In the genomic region with DNA sequence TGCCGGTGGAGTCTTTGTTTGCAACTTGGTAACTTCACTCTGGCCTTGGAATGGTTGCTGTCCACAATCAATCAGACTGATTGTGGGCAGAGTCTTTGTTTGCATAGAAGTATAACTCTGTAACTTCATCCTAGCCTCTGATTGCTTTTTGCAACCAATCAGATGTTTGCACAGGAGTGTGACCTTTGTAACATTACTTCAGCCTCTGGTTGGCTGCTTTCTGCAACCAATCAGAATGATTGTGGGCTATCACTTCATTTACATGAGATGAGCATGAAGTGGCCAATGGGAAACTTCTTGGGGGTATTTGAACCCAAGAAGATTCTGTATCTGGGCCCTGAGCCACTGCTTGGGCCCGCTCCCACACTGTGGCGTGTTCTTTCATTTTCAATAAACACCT, we compare ENCODE assay signal across 15 cellular contexts.
DNase-seq lines count a peak whose midpoint lies in the region; ATAC-seq and TF ChIP-seq lines count a peak whose summit lies in the region.
"Had no signal": no experiment of that assay in that cellular context is flagged by ENCODE, and none has a peak within 500 bp of the region (broad histone marks: within the 10 kb centered on the region; RNA-seq: fewer than 3 reads in every experiment).

No MANE protein-coding gene starts in this region.

- peak; percentile 35 for ATAC-seq in left lobe of liver
- ATAC-seq in naive thymus-derived CD4-positive, alpha-beta T cell = no peak
- ATAC-seq in T-cell (replicated peaks in 1 of 4) = no peak
- ATAC-seq: GM12878, HCT116 had no signal

- H3K27me3 ChIP-seq in Loucy (ENCODE audit: insufficient read depth, low read length, poor library complexity, severe bottlenecking) = no peaks in the 10 kb centered on the region
- H3K27me3 ChIP-seq in naive thymus-derived CD4-positive, alpha-beta T cell (ENCODE audit: control insufficient read depth in 2 of 2, insufficient read depth in 2 of 2, low read length in 2 of 2) = no peaks in the 10 kb centered on the region
- H3K27me3 ChIP-seq: BLaER1 had no signal

- no peak overlapping the region for H3K4me2 ChIP-seq in Loucy (ENCODE audit: low read depth, low read length, poor library complexity, severe bottlenecking)

- no peak overlapping the region for H3K4me3 ChIP-seq in Loucy (ENCODE audit: low read length, poor library complexity, severe bottlenecking)
- no peak overlapping the region for H3K4me3 ChIP-seq in naive thymus-derived CD4-positive, alpha-beta T cell (ENCODE audit: low read length)
- H3K4me3 ChIP-seq: BLaER1, GM12878, GM23248 had no signal

- H3K27me3 Mint-ChIP-seq in naive thymus-derived CD4-positive, alpha-beta T cell = no peaks in the 10 kb centered on the region
- H3K27me3 Mint-ChIP-seq in activated naive CD4-positive, alpha-beta T cell treated with anti-CD3 and anti-CD28 coated beads, Interleukin-2, amount 10 ng/mL, durations not matched to agents 7 days and 5 days = no peaks in the 10 kb centered on the region
- H3K27me3 Mint-ChIP-seq in T-cell = no peaks in the 10 kb centered on the region

- no peaks in the 10 kb centered on the region for H3K9me2 ChIP-seq in Loucy (replicated peaks; ENCODE audit: low read depth, low read length)

- H4K20me1 ChIP-seq in Loucy (ENCODE audit: insufficient read depth, low read length, poor library complexity, severe bottlenecking) = no peaks in the 10 kb centered on the region
- H4K20me1 ChIP-seq: BLaER1 had no signal

- peak overlapping the region in 1 of 10 donors; percentile 14 for H3K4me3 Mint-ChIP-seq in naive thymus-derived CD4-positive, alpha-beta T cell
- H3K4me3 Mint-ChIP-seq in activated naive CD4-positive, alpha-beta T cell treated with anti-CD3 and anti-CD28 coated beads, Interleukin-2, amount 10 ng/mL, durations not matched to agents 7 days and 5 days = no peak overlapping the region
- H3K4me3 Mint-ChIP-seq in T-cell = no peak overlapping the region

- peak overlapping the region; percentile 57 for H3K27ac ChIP-seq in 22Rv1
- no peak overlapping the region for H3K27ac ChIP-seq in naive thymus-derived CD4-positive, alpha-beta T cell (ENCODE audit: low read depth, low read length)
- H3K27ac ChIP-seq: BLaER1, GM23248 had no signal

- H3K36me3 Mint-ChIP-seq in naive thymus-derived CD4-positive, alpha-beta T cell = peaks cover 0 to 5% (median 0%) of the 10 kb centered on the region in 5 donors
- H3K36me3 Mint-ChIP-seq in activated naive CD4-positive, alpha-beta T cell treated with anti-CD3 and anti-CD28 coated beads, Interleukin-2, amount 10 ng/mL, durations not matched to agents 7 days and 5 days = peaks cover 14% of the 10 kb centered on the region
- no peaks in the 10 kb centered on the region for H3K36me3 Mint-ChIP-seq in T-cell

- POLR2A ChIA-PET in naive thymus-derived CD4-positive, alpha-beta T cell (lab: Charles Lee) = no interaction called here
- POLR2A ChIA-PET in T-cell (lab: Charles Lee) = no interaction called here

- H3K9me3 Mint-ChIP-seq in naive thymus-derived CD4-positive, alpha-beta T cell = peaks cover 0 to 5% (median 0%) of the 10 kb centered on the region in 11 donors
- peaks cover 14% of the 10 kb centered on the region for H3K9me3 Mint-ChIP-seq in activated naive CD4-positive, alpha-beta T cell treated with anti-CD3 and anti-CD28 coated beads, Interleukin-2, amount 10 ng/mL, durations not matched to agents 7 days and 5 days
- H3K9me3 Mint-ChIP-seq in T-cell = no peaks in the 10 kb centered on the region

- CTCF ChIA-PET in naive thymus-derived CD4-positive, alpha-beta T cell (lab: Charles Lee) = no interaction called here
- CTCF ChIA-PET in activated naive CD4-positive, alpha-beta T cell treated with anti-CD3 and anti-CD28 coated beads, Interleukin-2, amount 10 ng/mL, durations not matched to agents 7 days and 5 days (lab: Charles Lee) = no interaction called here
- CTCF ChIA-PET in T-cell (lab: Charles Lee) = no interaction called here

- 0 out of 2 replicates have a peak overlapping the region, but pooled peaks have one; percentile 12 for H2AFZ ChIP-seq in Loucy (ENCODE audit: low read length)
- H2AFZ ChIP-seq: GM23248 had no signal

- peak; percentile 84 for DNase-seq in left lobe of liver (ENCODE audit: low spot score)
- DNase-seq in naive thymus-derived CD4-positive, alpha-beta T cell = no peak
- DNase-seq in NCI-H1092 (lab: John Stamatoyannopoulos, UW) = no peak
- no peak for DNase-seq in iPS-NIHi7 (ENCODE audit: extremely low spot score)
- DNase-seq in activated naive CD4-positive, alpha-beta T cell treated with anti-CD3 and anti-CD28 coated beads, Interleukin-2, amount 10 ng/mL, durations not matched to agents 7 days and 5 days = no peak
- DNase-seq in T-cell = no peak
- DNase-seq: 8988T, AML-193, DMS79, GM23248 had no signal

- peaks cover 29 to 88% (median 74%) of the 10 kb centered on the region in 7 donors for H3K4me1 Mint-ChIP-seq in naive thymus-derived CD4-positive, alpha-beta T cell
- H3K4me1 Mint-ChIP-seq in activated naive CD4-positive, alpha-beta T cell treated with anti-CD3 and anti-CD28 coated beads, Interleukin-2, amount 10 ng/mL, durations not matched to agents 7 days and 5 days = peaks cover 74% of the 10 kb centered on the region
- H3K4me1 Mint-ChIP-seq in T-cell = peaks cover 50 to 67% (median 62%) of the 10 kb centered on the region in 3 donors

- H3K79me2 ChIP-seq in Loucy (ENCODE audit: insufficient read depth, low read length) = no peaks in the 10 kb centered on the region

- no peaks in the 10 kb centered on the region for H3K36me3 ChIP-seq in Loucy (ENCODE audit: insufficient read depth, low read length)
- H3K36me3 ChIP-seq in naive thymus-derived CD4-positive, alpha-beta T cell (ENCODE audit: control insufficient read depth in 2 of 3, insufficient read depth in 3 of 3, low read length in 3 of 3) = no peaks in the 10 kb centered on the region
- H3K36me3 ChIP-seq: BLaER1 had no signal

- H3K27ac Mint-ChIP-seq in naive thymus-derived CD4-positive, alpha-beta T cell = peak overlapping the region in 6 of 9 donors; percentile 65 to 93 (median 85)
- no peak overlapping the region for H3K27ac Mint-ChIP-seq in activated naive CD4-positive, alpha-beta T cell treated with anti-CD3 and anti-CD28 coated beads, Interleukin-2, amount 10 ng/mL, durations not matched to agents 7 days and 5 days
- peak overlapping the region in 1 of 2 donors; percentile 28 for H3K27ac Mint-ChIP-seq in T-cell

- peaks cover 8% of the 10 kb centered on the region for H3K4me1 ChIP-seq in Loucy (ENCODE audit: insufficient read depth, low read length, poor library complexity, severe bottlenecking)
- H3K4me1 ChIP-seq in naive thymus-derived CD4-positive, alpha-beta T cell (ENCODE audit: control insufficient read depth in 2 of 2, insufficient read depth in 2 of 2, low read length in 2 of 2) = peaks cover under 1 to 54% of the 10 kb centered on the region in 2 donors

- H3F3A ChIP-seq in Loucy (ENCODE audit: low read depth) = no peaks in the 10 kb centered on the region

- intact Hi-C loops in naive thymus-derived CD4-positive, alpha-beta T cell (cut with micrococcal nuclease) = no loop called here

- H3K9ac ChIP-seq in Loucy (ENCODE audit: low read depth, low read length, poor library complexity, severe bottlenecking) = no peak overlapping the region
- H3K9ac ChIP-seq: BLaER1, GM23248 had no signal

- H3K9me3 ChIP-seq in Loucy (ENCODE audit: insufficient read depth, low read depth, low read length) = no peaks in the 10 kb centered on the region
- no peaks in the 10 kb centered on the region for H3K9me3 ChIP-seq in naive thymus-derived CD4-positive, alpha-beta T cell (ENCODE audit: control insufficient read depth in 2 of 3, low read length in 3 of 3)
- H3K9me3 ChIP-seq: BLaER1 had no signal

- TF ChIP-seq CTCF in 22Rv1 (IDR thresholded peaks at IDR 0.05) (no peak), Loucy (conservative IDR thresholded peaks at IDR 0.05; ENCODE audit: low read length) (no peak)
